23 cellular contexts compared by ENCODE assay signal in the genomic region with DNA sequence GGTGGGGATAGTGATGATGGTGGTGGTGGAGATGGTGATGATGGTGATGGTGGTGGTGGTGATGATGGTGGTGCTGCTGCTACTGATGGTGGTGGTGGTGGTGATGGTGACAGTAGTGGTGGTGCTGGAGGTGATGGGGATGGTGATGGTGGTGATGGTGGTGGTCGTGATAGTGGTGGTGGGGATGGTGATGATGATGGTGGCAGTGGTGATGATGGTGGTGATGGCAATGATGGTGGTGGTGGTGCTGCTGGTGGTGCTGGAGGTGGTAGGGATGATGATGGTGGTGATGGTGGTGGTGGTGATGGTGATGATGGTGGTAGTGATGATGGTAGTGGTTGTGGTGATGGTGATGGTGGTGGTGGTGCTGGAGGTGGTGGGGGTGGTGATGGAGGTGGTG. TPM values are rescaled to one million over a fixed set of nuclear protein-coding genes. Genes with fewer than 3 reads are reported as not detected.
A peak's percentile ranks its signal among the peaks of the same experiment; 100 is the strongest.
DNase-seq lines count a peak whose midpoint lies in the region; ATAC-seq, FAIRE-seq and TF ChIP-seq lines count a peak whose summit lies in the region.
"Had no signal": no experiment of that assay in that cellular context is flagged by ENCODE, and none has a peak within 500 bp of the region (broad histone marks: within the 10 kb centered on the region; RNA-seq: fewer than 3 reads in every experiment).

No MANE protein-coding gene starts in this region.

- peaks cover 34% of the 10 kb centered on the region for H3K36me3 Mint-ChIP-seq in T-helper 1 cell treated with Interleukin-12 subunit alpha and Interleukin-12 subunit beta and Interleukin-4 antibody, amounts not matched to agents 30 μg/mL and 1 μg/mL, for 36 hours (ENCODE audit: low read depth)
- H3K36me3 Mint-ChIP-seq in natural killer cell treated with Interleukin-12 subunit alpha and Interleukin-12 subunit beta and Interleukin-15 and Interleukin-18, amount 100 ng/mL, for 72 hours = peaks cover 17% of the 10 kb centered on the region
- no peaks in the 10 kb centered on the region for H3K36me3 Mint-ChIP-seq in natural killer cell
- H3K36me3 Mint-ChIP-seq: CD14-positive monocyte had no signal

- H4K91ac ChIP-seq in H1 (replicated peaks; ENCODE audit: insufficient read length, low read length) = no peak overlapping the region

- no peaks in the 10 kb centered on the region for H3K36me3 ChIP-seq in H1 (ENCODE audit: control insufficient read depth in 2 of 4, insufficient read depth in 4 of 4, low read length in 3 of 4)
- H3K36me3 ChIP-seq: BLaER1 had no signal

- H3K9me3 Mint-ChIP-seq in T-helper 1 cell treated with Interleukin-12 subunit alpha and Interleukin-12 subunit beta and Interleukin-4 antibody, amounts not matched to agents 30 μg/mL and 1 μg/mL, for 36 hours = peaks cover 48% of the 10 kb centered on the region
- H3K9me3 Mint-ChIP-seq in natural killer cell treated with Interleukin-12 subunit alpha and Interleukin-12 subunit beta and Interleukin-15 and Interleukin-18, amount 100 ng/mL, for 72 hours = peaks cover 27% of the 10 kb centered on the region
- H3K9me3 Mint-ChIP-seq in natural killer cell = peaks cover 0 to 12% of the 10 kb centered on the region in 2 donors

- H4K20me1 ChIP-seq in H1 (replicated peaks in 1 of 2; ENCODE audit: control insufficient read depth in 1 of 2, insufficient read depth in 2 of 2, low read length in 2 of 2) = peaks cover 0 to 7% of the 10 kb centered on the region in 2 experiments
- H4K20me1 ChIP-seq: BLaER1 had no signal

- H3K79me2 ChIP-seq in H1 (ENCODE audit: control insufficient read depth in 1 of 2, insufficient read depth in 2 of 2, low read length in 2 of 2) = no peaks in the 10 kb centered on the region

- H3K4me2 ChIP-seq in H1 (ENCODE audit: insufficient read depth in 1 of 2, low read depth in 2 of 2, low read length in 2 of 2) = no peak overlapping the region
- H3K4me2 ChIP-seq: A549, BLaER1 had no signal

- peaks cover 0 to 4% (median 0%) of the 10 kb centered on the region in 4 experiments; a peak in 4 of 7 replicates for H3K27me3 ChIP-seq in H1 (replicated peaks in 1 of 4; ENCODE audit: control insufficient read depth in 3 of 4, extremely low read depth in 1 of 4, insufficient read depth in 3 of 4, low read length in 3 of 4)
- H3K27me3 ChIP-seq: BLaER1 had no signal

- H2BK20ac ChIP-seq in H1 (ENCODE audit: low read length) = no peak overlapping the region

- no peak for TF ChIP-seq CTCF in natural killer cell (IDR thresholded peaks at IDR 0.05)
- no peak for TF ChIP-seq CTCF in H1 (IDR thresholded peaks at IDR 0.05; ENCODE audit: control extremely low read depth in 1 of 3, insufficient read depth in 1 of 3, low read depth in 1 of 3, low read length in 3 of 3)

- CTCF ChIA-PET in H1 (lab: Charles Lee; ENCODE audit: partially characterized antibody) = no interaction called here

- no peak overlapping the region for H2BK5ac ChIP-seq in H1 (ENCODE audit: low read depth, low read length)

- no peak overlapping the region for H3K14ac ChIP-seq in H1 (ENCODE audit: insufficient read length)

- no peak for ATAC-seq in natural killer cell treated with Interleukin-12 subunit alpha and Interleukin-12 subunit beta and Interleukin-15 and Interleukin-18, amount 100 ng/mL, for 72 hours
- ATAC-seq in natural killer cell = no peak
- ATAC-seq: A549; CD8-positive, alpha-beta T cell; K562 had no signal

- H3K27ac Mint-ChIP-seq in T-helper 1 cell treated with Interleukin-12 subunit alpha and Interleukin-12 subunit beta and Interleukin-4 antibody, amounts not matched to agents 30 μg/mL and 1 μg/mL, for 36 hours = peak overlapping the region; percentile 53
- peak overlapping the region; percentile 11 to 13 for H3K27ac Mint-ChIP-seq in natural killer cell treated with Interleukin-12 subunit alpha and Interleukin-12 subunit beta and Interleukin-15 and Interleukin-18, amount 100 ng/mL, for 72 hours
- H3K27ac Mint-ChIP-seq in natural killer cell = peak overlapping the region in 1 of 2 donors; percentile 64
- H3K27ac Mint-ChIP-seq: CD14-positive monocyte; CD8-positive, alpha-beta T cell; HFFc6 had no signal

- no peaks in the 10 kb centered on the region for H3K4me1 ChIP-seq in H1 (replicated peaks in 1 of 4; ENCODE audit: control insufficient read depth in 3 of 4, insufficient read depth in 4 of 4, low read length in 3 of 4)
- H3K4me1 ChIP-seq: A549 had no signal

- H2BK120ac ChIP-seq in H1 (replicated peaks; ENCODE audit: low read depth, low read length) = no peak overlapping the region

- no peaks in the 10 kb centered on the region for H3K27me3 Mint-ChIP-seq in T-helper 1 cell treated with Interleukin-12 subunit alpha and Interleukin-12 subunit beta and Interleukin-4 antibody, amounts not matched to agents 30 μg/mL and 1 μg/mL, for 36 hours (ENCODE audit: low read depth)
- H3K27me3 Mint-ChIP-seq in natural killer cell treated with Interleukin-12 subunit alpha and Interleukin-12 subunit beta and Interleukin-15 and Interleukin-18, amount 100 ng/mL, for 72 hours = peaks cover 6% of the 10 kb centered on the region in 2 donors
- peaks cover 12 to 14% of the 10 kb centered on the region in 2 donors for H3K27me3 Mint-ChIP-seq in natural killer cell (ENCODE audit: low read depth in 2 of 2)

- TF ChIP-seq RAD21 in H1 (IDR thresholded peaks at IDR 0.05 in 1 of 2, conservative IDR thresholded peaks at IDR 0.05 in 1 of 2; ENCODE audit: low read depth in 2 of 2, low read length in 2 of 2) = no peak

- TF ChIP-seq POLR2A in H1 (IDR thresholded peaks at IDR 0.05; ENCODE audit: control extremely low read depth in 1 of 2, low read depth in 2 of 2, low read length in 2 of 2) = no peak

- no peaks in the 10 kb centered on the region; the same call in 1 of the 2 replicates for H3K79me1 ChIP-seq in H1 (ENCODE audit: low read depth, low read length)

- peaks cover 11% of the 10 kb centered on the region; the same call in 1 of the 2 replicates for H3K23me2 ChIP-seq in H1 (ENCODE audit: low read depth, low read length)

- FAIRE-seq in H1 (lab: Jason Lieb, UNC) = no peak
- FAIRE-seq in urothelium cell line (lab: Jason Lieb, UNC) = peak; percentile 99
- FAIRE-seq: A549, GM12891, GM19239, K562 had no signal

- H2BK15ac ChIP-seq in H1 (ENCODE audit: low read length) = no peak overlapping the region

- POLR2A ChIA-PET in H1 (lab: Charles Lee; ENCODE audit: partially characterized antibody) = no interaction called here

- peak overlapping the region; percentile 70; the same call in 1 of the 2 replicates for H2AK5ac ChIP-seq in H1 (ENCODE audit: low read depth, low read length)

- H3K4me1 Mint-ChIP-seq in T-helper 1 cell treated with Interleukin-12 subunit alpha and Interleukin-12 subunit beta and Interleukin-4 antibody, amounts not matched to agents 30 μg/mL and 1 μg/mL, for 36 hours (ENCODE audit: low read depth) = peaks cover 36% of the 10 kb centered on the region
- peaks cover 42 to 46% of the 10 kb centered on the region in 2 donors for H3K4me1 Mint-ChIP-seq in natural killer cell treated with Interleukin-12 subunit alpha and Interleukin-12 subunit beta and Interleukin-15 and Interleukin-18, amount 100 ng/mL, for 72 hours (ENCODE audit: low read depth in 2 of 2)
- H3K4me1 Mint-ChIP-seq in natural killer cell = peaks cover 21 to 30% of the 10 kb centered on the region in 2 donors

- H2BK12ac ChIP-seq in H1 (ENCODE audit: low read depth, low read length) = no peak overlapping the region

- H3K9ac ChIP-seq in H1 (replicated peaks in 1 of 4; ENCODE audit: extremely low read depth in 1 of 4, low read depth in 3 of 4, low read length in 3 of 4) = no peak overlapping the region
- H3K9ac ChIP-seq: BLaER1 had no signal

- H4K5ac ChIP-seq in H1 (ENCODE audit: insufficient read length, low read depth, low read length) = no peak overlapping the region

- H2AFZ ChIP-seq in H1 (ENCODE audit: low read length) = no peak overlapping the region

- no peak overlapping the region for H3K4me3 Mint-ChIP-seq in T-helper 1 cell treated with Interleukin-12 subunit alpha and Interleukin-12 subunit beta and Interleukin-4 antibody, amounts not matched to agents 30 μg/mL and 1 μg/mL, for 36 hours
- H3K4me3 Mint-ChIP-seq in natural killer cell treated with Interleukin-12 subunit alpha and Interleukin-12 subunit beta and Interleukin-15 and Interleukin-18, amount 100 ng/mL, for 72 hours = no peak overlapping the region
- no peak overlapping the region for H3K4me3 Mint-ChIP-seq in natural killer cell
- H3K4me3 Mint-ChIP-seq: CD14-positive monocyte; CD8-positive, alpha-beta T cell; HFFc6 had no signal

- no peak overlapping the region for H3K4ac ChIP-seq in H1 (replicated peaks; ENCODE audit: insufficient read length, low read depth, low read length)

- DNase-seq in T-helper 1 cell = no peak
- DNase-seq in natural killer cell treated with Interleukin-12 subunit alpha and Interleukin-12 subunit beta and Interleukin-15 and Interleukin-18, amount 100 ng/mL, for 72 hours (ENCODE audit: low spot score) = no peak
- no peak for DNase-seq in natural killer cell
- no peak for DNase-seq in H1 (ENCODE audit: low read depth in 1 of 2, low spot score in 2 of 2)
- no peak for DNase-seq in urothelium cell line (ENCODE audit: low spot score)
- DNase-seq in DMS79 treated with DMSO at 0.1 percent for 48 hours (lab: John Stamatoyannopoulos, UW) = no peak
- no peak for DNase-seq in SIG-M5 (lab: John Stamatoyannopoulos, UW)
- DNase-seq: Calu3; CD8-positive, alpha-beta T cell; DND-41; EL; HCEC 1CT; HFFc6 had no signal

- no peak for TF ChIP-seq EP300 in H1 (IDR thresholded peaks at IDR 0.05; ENCODE audit: borderline replicate concordance in 1 of 2, low read depth in 2 of 2, low read length in 2 of 2)

- no peak overlapping the region for H3K23ac ChIP-seq in H1 (ENCODE audit: insufficient read length)

- no peak overlapping the region for H3K27ac ChIP-seq in H1 (ENCODE audit: low read depth, low read length)
- H3K27ac ChIP-seq: 22Rv1, A549, BLaER1 had no signal

- H4K8ac ChIP-seq in H1 (ENCODE audit: extremely low read depth, insufficient read depth, low read length) = no peak overlapping the region

- H3K18ac ChIP-seq in H1 (ENCODE audit: extremely low read depth, low read length) = no peak overlapping the region

- H3K9me3 ChIP-seq in H1 (ENCODE audit: insufficient read depth in 2 of 2, low read depth in 1 of 2, low read length in 1 of 2) = no peaks in the 10 kb centered on the region
- H3K9me3 ChIP-seq: A549 had no signal

- 89% methylated on average over 1 of the region's 1 CpG; no CpG with 5 or more reads in 1 of the 2 experiments for WGBS in H1 (ENCODE audit: extremely low coverage in 1 of 2, insufficient coverage in 1 of 2, insufficient read length in 1 of 2, insufficient replicate concordance in 2 of 2, low coverage in 1 of 2, low lambda C conversion rate in 2 of 2, missing lambda C conversion rate in 1 of 2), 2 experiments

- H3K56ac ChIP-seq in H1 (replicated peaks; ENCODE audit: insufficient read length, low read depth, low read length) = peak overlapping the region; percentile 83

- intact Hi-C loops in natural killer cell (cut with micrococcal nuclease) = no loop called here

- no peak overlapping the region for H3K4me3 ChIP-seq in H1 (ENCODE audit: extremely low read depth in 1 of 4, insufficient read depth in 2 of 4, low read depth in 3 of 4, low read length in 4 of 4)
- H3K4me3 ChIP-seq: A549, BLaER1, K562 had no signal

RNA-seq across cellular contexts. Expression of gene DNAJB8, which starts 21.3 kb away (rescaled TPM):
- total RNA-seq in natural killer cell treated with Interleukin-12 subunit alpha and Interleukin-12 subunit beta and Interleukin-15 and Interleukin-18, amount 100 ng/mL, for 72 hours = not detected
- total RNA-seq in natural killer cell = not detected
- total RNA-seq in H1 (2021; fragmentation: NEBNext Ultra II Directional; extraction: Animal tissue kit (Norgen Biotek cat#: 25700)) = not detected in 2 replicates
- not detected in 2 replicates for polyA plus RNA-seq in H1 (2011; rRNA removed)
- not detected for polyA plus RNA-seq in H1 (2011; cell fraction: cytosol; rRNA removed)
- polyA plus RNA-seq in H1 (2011; cell fraction: nucleus; rRNA removed) = not detected
- not detected in 4 replicates for polyA plus RNA-seq in H1 (2012, experiment 1 of 2)
- polyA plus RNA-seq in H1 (2012, experiment 2 of 2) = not detected
- not detected for polyA plus RNA-seq in H1 (2013, experiment 1 of 2)
- not detected for polyA plus RNA-seq in H1 (2013, experiment 2 of 2)
- not detected in 2 replicates for polyA minus RNA-seq in H1 (2011; rRNA and poly(A)+ RNA removed)
- not detected for polyA minus RNA-seq in H1 (2011; cell fraction: cytosol; rRNA and poly(A)+ RNA removed)
- not detected for polyA minus RNA-seq in H1 (2011; cell fraction: nucleus; rRNA and poly(A)+ RNA removed)
- total RNA-seq: Calu3; CD8-positive, alpha-beta T cell; G401; H4; HFFc6; K562 had no signal
- polyA plus RNA-seq: A549, CD14-positive monocyte, K562 had no signal

RNA-seq across cellular contexts. Expression of gene GATA2, which starts 47.6 kb away (rescaled TPM):
- 10 to 100 TPM in 1 of 2 donors, 1 to 10 TPM in 1; 1.6 to 72.7 TPM for total RNA-seq in natural killer cell treated with Interleukin-12 subunit alpha and Interleukin-12 subunit beta and Interleukin-15 and Interleukin-18, amount 100 ng/mL, for 72 hours
- 100 to 1,000 TPM in 1 of 3 donors, 1 to 10 TPM in 1, under 1 TPM in 1; 0.92 to 225 (median 8.4) TPM for total RNA-seq in natural killer cell
- 0.30 and 0.40 TPM in 2 replicates for total RNA-seq in H1 (2021; fragmentation: NEBNext Ultra II Directional; extraction: Animal tissue kit (Norgen Biotek cat#: 25700))
- 0.03 and 0.22 TPM in 2 replicates for polyA plus RNA-seq in H1 (2011; rRNA removed)
- 0.17 TPM for polyA plus RNA-seq in H1 (2011; cell fraction: cytosol; rRNA removed)
- 0.23 TPM for polyA plus RNA-seq in H1 (2011; cell fraction: nucleus; rRNA removed)
- polyA plus RNA-seq in H1 (2012, experiment 1 of 2) = 0.12 to 0.23 TPM in 2 of 4 replicates, not detected in the others
- polyA plus RNA-seq in H1 (2012, experiment 2 of 2) = 0.17 TPM
- polyA plus RNA-seq in H1 (2013, experiment 1 of 2) = 0.08 TPM
- 0.17 TPM for polyA plus RNA-seq in H1 (2013, experiment 2 of 2)
- 0.09 and 0.12 TPM in 2 replicates for polyA minus RNA-seq in H1 (2011; rRNA and poly(A)+ RNA removed)
- polyA minus RNA-seq in H1 (2011; cell fraction: cytosol; rRNA and poly(A)+ RNA removed) = 2.0 TPM
- polyA minus RNA-seq in H1 (2011; cell fraction: nucleus; rRNA and poly(A)+ RNA removed) = 0.40 TPM
